Comparison of ENCODE assay signal across 10 cellular contexts in genomic region chr17:75430159-75430748, GRCh38. TPM values are rescaled to one million over a fixed set of nuclear protein-coding genes. Genes with fewer than 3 reads are reported as not detected.
DNase-seq lines count a peak whose midpoint lies in the region; ATAC-seq, FAIRE-seq and TF ChIP-seq lines count a peak whose summit lies in the region.
"Had no signal": no experiment of that assay in that cellular context is flagged by ENCODE, and none has a peak within 500 bp of the region (broad histone marks: within the 10 kb centered on the region; RNA-seq: fewer than 3 reads in every experiment).

No MANE protein-coding gene starts in this region.

- peaks cover 37% of the 10 kb centered on the region for H3K4me1 Mint-ChIP-seq in astrocyte (ENCODE audit: low read depth, unreplicated experiment)

- H3K4me2 ChIP-seq in HCT116 (ENCODE audit: low read length), result peak overlapping the region; percentile 76
- H3K4me2 ChIP-seq in astrocyte (ENCODE audit: low read length), result peak overlapping the region; percentile 67

- H3K9me3 ChIP-seq in HCT116 (ENCODE audit: control insufficient read depth in 1 of 2, insufficient read depth in 1 of 2, low read depth in 1 of 2, low read length in 2 of 2), result no peaks in the 10 kb centered on the region
- H3K9me3 ChIP-seq in astrocyte (ENCODE audit: insufficient read depth, low read depth, low read length), result no peaks in the 10 kb centered on the region
- no peaks in the 10 kb centered on the region for H3K9me3 ChIP-seq in tibial nerve
- H3K9me3 ChIP-seq: body of pancreas had no signal

- intact Hi-C loops in HCT116 (cut with micrococcal nuclease) (no loop called here), left colon (cut with DNase I, micrococcal nuclease) (no loop called here)

- TF ChIP-seq POLR2A in HCT116 (IDR thresholded peaks at IDR 0.05; ENCODE audit: borderline replicate concordance, extremely low read depth, insufficient read depth, insufficient read length), result no peak
- no peak for TF ChIP-seq POLR2A in tibial nerve (IDR thresholded peaks at IDR 0.05)

- peak overlapping the region; percentile 98 for H3K27ac Mint-ChIP-seq in astrocyte (ENCODE audit: unreplicated experiment)

- H3K4me3 Mint-ChIP-seq in astrocyte (ENCODE audit: unreplicated experiment), result peak overlapping the region; percentile 42

- no peaks in the 10 kb centered on the region for H3K9me2 ChIP-seq in HCT116 (ENCODE audit: insufficient read depth)

- H3K36me3 ChIP-seq in HCT116 (ENCODE audit: control insufficient read depth in 1 of 2, insufficient read depth in 2 of 2, low read length in 2 of 2), result no peaks in the 10 kb centered on the region
- no peaks in the 10 kb centered on the region for H3K36me3 ChIP-seq in astrocyte (ENCODE audit: insufficient read depth, low read length)
- H3K36me3 ChIP-seq in tibial nerve, result no peaks in the 10 kb centered on the region

- H3K79me2 ChIP-seq in HCT116 (ENCODE audit: insufficient read depth, low read length) (no peaks in the 10 kb centered on the region), astrocyte (ENCODE audit: insufficient read depth, low read length) (no peaks in the 10 kb centered on the region)

- POLR2A ChIA-PET in HCT116 (lab: Charles Lee), result interaction anchor here (0.5 kb wide), 1 partner anchor 29 kb away, joined by 4 read pairs; no protein-coding TSS in a partner anchor

- H3K27me3 Mint-ChIP-seq in astrocyte (ENCODE audit: low read depth, unreplicated experiment), result no peaks in the 10 kb centered on the region

- H3K36me3 Mint-ChIP-seq in astrocyte (ENCODE audit: low read depth, unreplicated experiment), result no peaks in the 10 kb centered on the region

- RAD21 ChIA-PET in HCT116 (lab: Charles Lee; ENCODE audit: low non-redundant PET in 1 of 2, low total read pairs in 2 of 2, uncharacterized antibody in 2 of 2, unreplicated experiment in 2 of 2), result no interaction called here

- no peak for TF ChIP-seq EP300 in tibial nerve (IDR thresholded peaks at IDR 0.05)

- FAIRE-seq in astrocyte (lab: Jason Lieb, UNC), result no peak
- FAIRE-seq: TTC549 had no signal

- CTCF ChIA-PET in HCT116 (lab: Charles Lee), result interaction anchor here (1.1 to 4.0 kb wide), 4 partner anchors 160 to 318 kb away, joined by 3 to 14 read pairs (median 4); partner anchors contain the start of genes MIF4GD and SMIM5

- 26 to 32% methylated on average over 9 of the region's 9 CpGs for WGBS in tibial nerve, 2 donors

- H3K9ac ChIP-seq in HCT116 (ENCODE audit: low read length) (peak overlapping the region; percentile 52), astrocyte (ENCODE audit: low read length) (peak overlapping the region; percentile 81)

- TF ChIP-seq RAD21 in HCT116 (IDR thresholded peaks at IDR 0.05; ENCODE audit: low read depth), result no peak

- peaks cover 2% of the 10 kb centered on the region for H3K9me3 Mint-ChIP-seq in astrocyte (ENCODE audit: unreplicated experiment)

- peak overlapping the region; percentile 91 for H2AFZ ChIP-seq in HCT116 (ENCODE audit: low read depth, low read length, poor library complexity, severe bottlenecking)
- H2AFZ ChIP-seq in astrocyte (ENCODE audit: low read depth, low read length), result peak overlapping the region; percentile 10

- peaks cover 32 to 46% of the 10 kb centered on the region in 2 experiments for H3K4me1 ChIP-seq in HCT116 (ENCODE audit: control insufficient read depth in 1 of 2, insufficient read depth in 2 of 2, low read length in 2 of 2)
- H3K4me1 ChIP-seq in astrocyte (ENCODE audit: insufficient read depth, low read length), result peaks cover 28% of the 10 kb centered on the region
- H3K4me1 ChIP-seq in tibial nerve, result peaks cover 0 to 45% (median 15%) of the 10 kb centered on the region in 4 donors

- no peaks in the 10 kb centered on the region for H4K20me1 ChIP-seq in HCT116 (ENCODE audit: insufficient read depth)
- H4K20me1 ChIP-seq in astrocyte (ENCODE audit: insufficient read depth, low read length), result no peaks in the 10 kb centered on the region

- peak overlapping the region in 1 of 2 experiments; percentile 43; a peak in 2 of 4 replicates for H3K4me3 ChIP-seq in HCT116 (replicated peaks in 1 of 2; ENCODE audit: low read depth in 1 of 2, low read length in 2 of 2)
- peak overlapping the region; percentile 11 for H3K4me3 ChIP-seq in astrocyte (ENCODE audit: insufficient read depth, low read depth, low read length)
- H3K4me3 ChIP-seq in tibial nerve, result no peak overlapping the region
- H3K4me3 ChIP-seq: body of pancreas had no signal

- ATAC-seq in HCT116 (peak; percentile 66), left colon (peak; percentile 63), HG03460 (IDR thresholded peaks at IDR 0.05; ENCODE audit: unreplicated experiment) (no peak)
- ATAC-seq: body of pancreas had no signal

- BruUV-seq in HCT116 (replicated peaks; lab: Mats Ljungman, UMichigan), result no TSS peak

- peak overlapping the region; percentile 48; the same call in 1 of the 2 replicates for H3K27ac ChIP-seq in HCT116 (ENCODE audit: low read depth, low read length)
- peak overlapping the region; percentile 93 for H3K27ac ChIP-seq in astrocyte (ENCODE audit: low read depth, low read length)
- H3K27ac ChIP-seq in tibial nerve, result peak overlapping the region; percentile 8 to 93 (median 47)
- H3K27ac ChIP-seq: body of pancreas had no signal

- H3K27me3 ChIP-seq in HCT116 (ENCODE audit: insufficient read depth, low read length) (no peaks in the 10 kb centered on the region), astrocyte (ENCODE audit: insufficient read depth, low read length) (no peaks in the 10 kb centered on the region), tibial nerve (no peaks in the 10 kb centered on the region)
- H3K27me3 ChIP-seq: body of pancreas had no signal

- no peak for DNase-seq in HCT116 (ENCODE audit: low read depth, low spot score)
- DNase-seq in astrocyte (ENCODE audit: low read depth), result peak; percentile 92
- peak in 1 of 2 donors; percentile 36 for DNase-seq in left colon
- DNase-seq in tibial nerve (ENCODE audit: low spot score in 2 of 2), result no peak
- no peak for DNase-seq in germinal center (ENCODE audit: low spot score)
- no peak for DNase-seq in NK-92 treated with Interleukin-12 subunit alpha and Interleukin-12 subunit beta, amount 100 ng/mL, for 24 hours (lab: John Stamatoyannopoulos, UW)
- DNase-seq: NCI-H1694 treated with DMSO at 0.1 percent for 48 hours had no signal

- TF ChIP-seq CTCF in HCT116 (IDR thresholded peaks at IDR 0.05 in 2 of 3, conservative IDR thresholded peaks at IDR 0.05 in 1 of 3; ENCODE audit: borderline replicate concordance in 1 of 3, insufficient read depth in 1 of 3, low read depth in 2 of 3, low read length in 2 of 3), result no peak
- no peak for TF ChIP-seq CTCF in astrocyte (IDR thresholded peaks at IDR 0.05; ENCODE audit: insufficient read depth, low read depth, low read length)
- TF ChIP-seq CTCF in tibial nerve (IDR thresholded peaks at IDR 0.05), result peak in 1 of 5 experiments; percentile 9

TF ChIP-seq in HCT116, 20 proteins besides CTCF, POLR2A, EP300 and RAD21:
- TF ChIP-seq ELF1 (IDR thresholded peaks at IDR 0.05; ENCODE audit: borderline replicate concordance, low read depth), result no peak
- 0 out of 2 replicates have a peak, but pooled peaks have one; percentile 9 for TF ChIP-seq SP1 (IDR thresholded peaks at IDR 0.05; ENCODE audit: low read depth)
TF ChIP-seq in HCT116: peak in this region for 1.

RNA-seq across cellular contexts. Expression of gene GRB2, which starts 24.8 kb away (rescaled TPM):
- 146 TPM for total RNA-seq in HCT116 (2021; ENCODE audit: unreplicated experiment)
- 64.2 and 76.7 TPM in 2 replicates for polyA plus RNA-seq in HCT116 (2012)
- total RNA-seq in astrocyte, result 152 and 168 TPM in 2 replicates
- total RNA-seq in left colon, result 100 to 1,000 TPM; 112 to 117 TPM
- total RNA-seq in tibial nerve, result 100 to 1,000 TPM in 3 of 4 donors, 10 to 100 TPM in 1; 77.6 to 139 (median 133) TPM

RNA-seq across cellular contexts. Expression of gene TMEM94, which starts 26.2 kb away (rescaled TPM):
- total RNA-seq in HCT116 (2021; ENCODE audit: unreplicated experiment), result 75.4 TPM
- 64.3 and 69.0 TPM in 2 replicates for polyA plus RNA-seq in HCT116 (2012)
- 52.4 and 54.5 TPM in 2 replicates for total RNA-seq in astrocyte
- total RNA-seq in left colon, result 100 to 1,000 TPM in 1 of 2 donors, 10 to 100 TPM in 1; 99.9 to 123 TPM
- 10 to 100 TPM; 84.3 to 95.1 (median 89.9) TPM for total RNA-seq in tibial nerve
